1 cellular context compared by ENCODE assay signal in genomic region chr3:15694628-15695027, GRCh38.
TF ChIP-seq lines count a peak whose summit lies in the region.

No MANE protein-coding gene starts in this region.

TF ChIP-seq in GM23338, 12 proteins besides CTCF, POLR2A, EP300 and RAD21 (continued from another document):
- TF ChIP-seq REST (IDR thresholded peaks at IDR 0.05; ENCODE audit: unreplicated experiment), result no peak
- TF ChIP-seq NANOG (IDR thresholded peaks at IDR 0.05; ENCODE audit: borderline replicate concordance), result no peak
- no peak for TF ChIP-seq ZNF331 (CRISPR knock-in tag; IDR thresholded peaks at IDR 0.05; ENCODE audit: low read depth)
- TF ChIP-seq ZNF462 (CRISPR knock-in tag; IDR thresholded peaks at IDR 0.05), result no peak
- TF ChIP-seq ZNF114 (CRISPR knock-in tag; IDR thresholded peaks at IDR 0.05), result no peak
- TF ChIP-seq CREB1 (CRISPR knock-in tag; IDR thresholded peaks at IDR 0.05; ENCODE audit: low read depth), result no peak
- TF ChIP-seq EZH2phosphoT487 (IDR thresholded peaks at IDR 0.05; ENCODE audit: unreplicated experiment), result no peak
